ENCODE assay signal across 1 cellular context in the genomic region with DNA sequence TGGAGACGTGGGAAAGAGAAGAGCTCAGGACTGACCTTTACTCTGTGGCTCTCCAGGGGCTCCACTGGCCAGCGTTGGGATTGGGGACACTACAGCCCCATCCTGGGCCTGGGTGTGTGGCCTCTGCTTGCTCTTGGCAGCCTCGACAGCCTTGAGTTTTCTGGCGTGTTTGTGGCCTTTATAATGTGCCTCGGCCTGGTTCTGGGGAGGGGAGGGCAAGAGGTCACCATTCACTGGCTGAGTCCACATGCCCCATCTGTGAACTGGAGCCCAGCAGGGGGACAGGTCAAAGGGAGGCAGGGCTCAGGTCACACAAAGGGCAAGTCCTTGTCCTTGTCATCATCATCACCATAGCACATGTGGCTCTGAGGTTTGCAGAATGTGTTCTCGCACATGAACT.
TF ChIP-seq lines count a peak whose summit lies in the region.

No MANE protein-coding gene starts in this region.

TF ChIP-seq in HepG2, 621 proteins besides CTCF, POLR2A, EP300 and RAD21 (continued from another document):
- TF ChIP-seq, protein P1, sequence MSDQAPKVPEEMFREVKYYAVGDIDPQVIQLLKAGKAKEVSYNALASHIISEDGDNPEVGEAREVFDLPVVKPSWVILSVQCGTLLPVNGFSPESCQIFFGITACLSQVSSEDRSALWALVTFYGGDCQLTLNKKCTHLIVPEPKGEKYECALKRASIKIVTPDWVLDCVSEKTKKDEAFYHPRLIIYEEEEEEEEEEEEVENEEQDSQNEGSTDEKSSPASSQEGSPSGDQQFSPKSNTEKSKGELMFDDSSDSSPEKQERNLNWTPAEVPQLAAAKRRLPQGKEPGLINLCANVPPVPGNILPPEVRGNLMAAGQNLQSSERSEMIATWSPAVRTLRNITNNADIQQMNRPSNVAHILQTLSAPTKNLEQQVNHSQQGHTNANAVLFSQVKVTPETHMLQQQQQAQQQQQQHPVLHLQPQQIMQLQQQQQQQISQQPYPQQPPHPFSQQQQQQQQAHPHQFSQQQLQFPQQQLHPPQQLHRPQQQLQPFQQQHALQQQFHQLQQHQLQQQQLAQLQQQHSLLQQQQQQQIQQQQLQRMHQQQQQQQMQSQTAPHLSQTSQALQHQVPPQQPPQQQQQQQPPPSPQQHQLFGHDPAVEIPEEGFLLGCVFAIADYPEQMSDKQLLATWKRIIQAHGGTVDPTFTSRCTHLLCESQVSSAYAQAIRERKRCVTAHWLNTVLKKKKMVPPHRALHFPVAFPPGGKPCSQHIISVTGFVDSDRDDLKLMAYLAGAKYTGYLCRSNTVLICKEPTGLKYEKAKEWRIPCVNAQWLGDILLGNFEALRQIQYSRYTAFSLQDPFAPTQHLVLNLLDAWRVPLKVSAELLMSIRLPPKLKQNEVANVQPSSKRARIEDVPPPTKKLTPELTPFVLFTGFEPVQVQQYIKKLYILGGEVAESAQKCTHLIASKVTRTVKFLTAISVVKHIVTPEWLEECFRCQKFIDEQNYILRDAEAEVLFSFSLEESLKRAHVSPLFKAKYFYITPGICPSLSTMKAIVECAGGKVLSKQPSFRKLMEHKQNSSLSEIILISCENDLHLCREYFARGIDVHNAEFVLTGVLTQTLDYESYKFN (CRISPR knock-in tag; conservative IDR thresholded peaks at IDR 0.05): peak; percentile 51; the same call in 1 of the 2 replicates
- TF ChIP-seq ZMAT3 (CRISPR knock-in tag; conservative IDR thresholded peaks at IDR 0.05): no peak
- TF ChIP-seq MEIS1 (CRISPR knock-in tag; IDR thresholded peaks at IDR 0.05; ENCODE audit: borderline replicate concordance): no peak
- TF ChIP-seq SNRNP70 (IDR thresholded peaks at IDR 0.05; ENCODE audit: low read depth, low read length): no peak
- TF ChIP-seq, protein P2, sequence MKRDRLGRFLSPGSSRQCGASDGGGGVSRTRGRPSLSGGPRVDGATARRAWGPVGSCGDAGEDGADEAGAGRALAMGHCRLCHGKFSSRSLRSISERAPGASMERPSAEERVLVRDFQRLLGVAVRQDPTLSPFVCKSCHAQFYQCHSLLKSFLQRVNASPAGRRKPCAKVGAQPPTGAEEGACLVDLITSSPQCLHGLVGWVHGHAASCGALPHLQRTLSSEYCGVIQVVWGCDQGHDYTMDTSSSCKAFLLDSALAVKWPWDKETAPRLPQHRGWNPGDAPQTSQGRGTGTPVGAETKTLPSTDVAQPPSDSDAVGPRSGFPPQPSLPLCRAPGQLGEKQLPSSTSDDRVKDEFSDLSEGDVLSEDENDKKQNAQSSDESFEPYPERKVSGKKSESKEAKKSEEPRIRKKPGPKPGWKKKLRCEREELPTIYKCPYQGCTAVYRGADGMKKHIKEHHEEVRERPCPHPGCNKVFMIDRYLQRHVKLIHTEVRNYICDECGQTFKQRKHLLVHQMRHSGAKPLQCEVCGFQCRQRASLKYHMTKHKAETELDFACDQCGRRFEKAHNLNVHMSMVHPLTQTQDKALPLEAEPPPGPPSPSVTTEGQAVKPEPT (CRISPR knock-in tag; IDR thresholded peaks at IDR 0.05; ENCODE audit: low read depth): no peak
